Comparison of ENCODE assay signal across 8 cellular contexts in the genomic region with DNA sequence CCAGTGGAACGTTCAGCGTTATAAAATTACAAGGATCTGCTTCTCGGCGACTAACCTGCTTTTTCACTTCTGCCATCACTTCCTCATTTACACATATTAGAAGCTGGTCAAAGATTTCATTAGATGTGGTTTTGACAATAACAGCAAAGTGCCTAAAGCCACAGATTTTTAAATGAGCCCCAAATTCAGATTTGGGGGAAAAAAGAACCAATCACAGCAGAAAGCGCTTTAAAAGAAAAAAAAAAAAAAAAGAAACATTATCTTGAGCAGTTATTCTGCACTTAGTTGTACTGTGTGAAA.
DNase-seq lines count a peak whose midpoint lies in the region; ATAC-seq, FAIRE-seq and TF ChIP-seq lines count a peak whose summit lies in the region.

No MANE protein-coding gene starts in this region.

- H3K36me3 ChIP-seq in smooth muscle cell (ENCODE audit: low read depth), result no peaks in the 10 kb centered on the region

- H4K20me1 ChIP-seq in smooth muscle cell (ENCODE audit: low read depth), result peaks cover 27% of the 10 kb centered on the region

- H3F3A ChIP-seq in smooth muscle cell (ENCODE audit: low read depth), result peaks cover 5% of the 10 kb centered on the region

- no peaks in the 10 kb centered on the region for H3K9me3 ChIP-seq in smooth muscle cell (replicated peaks; ENCODE audit: low read depth)

- intact Hi-C loops in dorsolateral prefrontal cortex (cut with DNase I), result loop anchor here (1.0 to 5.0 kb wide), 3 partner anchors 37 to 362 kb away; no protein-coding TSS in a partner anchor

- H3K4me3 ChIP-seq in dorsolateral prefrontal cortex (peak overlapping the region; percentile 10 to 76 (median 59)), smooth muscle cell (peak overlapping the region; percentile 13)

- peak overlapping the region; percentile 21 for H3K9ac ChIP-seq in smooth muscle cell (ENCODE audit: low read depth)

- ATAC-seq in HG03175 (IDR thresholded peaks at IDR 0.05; ENCODE audit: unreplicated experiment), result peak; percentile 77

- peaks cover 75% of the 10 kb centered on the region for H3K4me1 ChIP-seq in smooth muscle cell (ENCODE audit: low read depth)

- peaks cover 98% of the 10 kb centered on the region for H3K79me2 ChIP-seq in smooth muscle cell (ENCODE audit: low read depth)

- peak overlapping the region; percentile 70 for H3K4me2 ChIP-seq in smooth muscle cell

- TF ChIP-seq CTCF in dorsolateral prefrontal cortex (IDR thresholded peaks at IDR 0.05 in 54 of 56, conservative IDR thresholded peaks at IDR 0.05 in 2 of 56; ENCODE audit: low read depth in 1 of 56, partially characterized antibody in 56 of 56) (peak in 2 of 56 donors; percentile 3 to 17), smooth muscle cell (IDR thresholded peaks at IDR 0.05; ENCODE audit: borderline replicate concordance, insufficient read depth, poor library complexity, severe bottlenecking) (no peak)

- peak overlapping the region; percentile 68 to 99 (median 93) for H3K27ac ChIP-seq in dorsolateral prefrontal cortex
- peak overlapping the region; percentile 42 for H3K27ac ChIP-seq in smooth muscle cell (ENCODE audit: low read depth)

- DNase-seq in GM19239 (ENCODE audit: insufficient read length, low spot score) (no peak), dorsolateral prefrontal cortex (no peak), smooth muscle cell (lab: John Stamatoyannopoulos, UW; ENCODE audit: unreplicated experiment) (no peak), amygdala (lab: John Stamatoyannopoulos, UW) (no peak), kidney glomerular epithelial cell (lab: John Stamatoyannopoulos, UW) (no peak), SHP77 treated with DMSO at 0.1 percent for 48 hours (lab: John Stamatoyannopoulos, UW) (no peak), occipital lobe (lab: John Stamatoyannopoulos, UW) (no peak)

- 31% methylated on average over 5 of the region's 5 CpGs for WGBS in smooth muscle cell (ENCODE audit: low lambda C conversion rate)

- H3K27me3 ChIP-seq in dorsolateral prefrontal cortex (no peaks in the 10 kb centered on the region), smooth muscle cell (ENCODE audit: low read depth) (no peaks in the 10 kb centered on the region)

- no peak overlapping the region for H2AFZ ChIP-seq in smooth muscle cell (ENCODE audit: low read depth)

- FAIRE-seq in GM19239 (lab: Jason Lieb, UNC), result peak; percentile 18
